In the genomic region with DNA sequence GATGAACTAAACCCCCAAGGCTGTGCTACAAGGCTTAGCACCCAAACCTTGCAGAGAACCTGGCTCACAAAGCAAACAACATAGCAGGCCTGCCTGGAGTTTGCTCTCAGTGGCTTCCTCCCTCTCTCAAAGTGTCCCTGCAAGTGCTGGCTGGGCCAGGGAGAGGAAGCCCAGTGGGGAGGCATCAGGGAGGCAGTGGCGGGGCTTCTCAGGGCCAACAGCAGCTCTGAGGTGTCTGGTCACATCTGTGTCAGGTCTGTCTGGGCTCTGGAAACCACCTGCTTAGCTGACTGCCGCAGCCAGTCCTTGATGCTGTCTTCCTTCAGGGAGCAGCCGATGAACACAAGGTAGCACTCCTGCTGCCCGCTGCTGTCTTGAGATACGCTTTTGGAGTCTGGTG, we compare ENCODE assay signal across 19 cellular contexts. TPM values are rescaled to one million over a fixed set of nuclear protein-coding genes. Genes with fewer than 3 reads are reported as not detected.
A peak's percentile ranks its signal among the peaks of the same experiment; 100 is the strongest.
DNase-seq lines count a peak whose midpoint lies in the region; ATAC-seq, FAIRE-seq and TF ChIP-seq lines count a peak whose summit lies in the region.
"Had no signal": no experiment of that assay in that cellular context is flagged by ENCODE, and none has a peak within 500 bp of the region (broad histone marks: within the 10 kb centered on the region; RNA-seq: fewer than 3 reads in every experiment).

No MANE protein-coding gene starts in this region.

- TF ChIP-seq EP300 in HepG2 (IDR thresholded peaks at IDR 0.05; ENCODE audit: low read depth in 2 of 2, low read length in 2 of 2): no peak
- no peak for TF ChIP-seq EP300 in HepG2 (CRISPR knock-in tag; IDR thresholded peaks at IDR 0.05; ENCODE audit: borderline replicate concordance)
- no peak for TF ChIP-seq EP300 in neural cell (conservative IDR thresholded peaks at IDR 0.05; ENCODE audit: poor library complexity, severe bottlenecking)

- TF ChIP-seq POLR2A in HepG2 (IDR thresholded peaks at IDR 0.05; ENCODE audit: insufficient read depth in 1 of 2, low read depth in 2 of 2, low read length in 2 of 2) (no peak), right lobe of liver (IDR thresholded peaks at IDR 0.05) (no peak)

- no TSS peak for BruUV-seq in HepG2 (replicated peaks; lab: Mats Ljungman, UMichigan)

- no peaks in the 10 kb centered on the region for H3F3A ChIP-seq in neural cell (ENCODE audit: insufficient read depth, low read length, poor library complexity, severe bottlenecking)

- H3K4me1 Mint-ChIP-seq in endothelial cell (ENCODE audit: unreplicated experiment): no peaks in the 10 kb centered on the region
- H3K4me1 Mint-ChIP-seq: CD4-positive, alpha-beta memory T cell had no signal

- CTCF ChIA-PET in HepG2 (lab: Yijun Ruan, JAX; ENCODE audit: low intra/inter-chr PET ratio, low total read pairs): no interaction called here

- H3K9me3 Mint-ChIP-seq in endothelial cell (ENCODE audit: unreplicated experiment): no peaks in the 10 kb centered on the region
- H3K9me3 Mint-ChIP-seq: CD4-positive, alpha-beta memory T cell had no signal

- H3K9me3 ChIP-seq in HepG2 (ENCODE audit: low read length) (no peaks in the 10 kb centered on the region), right lobe of liver (no peaks in the 10 kb centered on the region), neural cell (ENCODE audit: low read length) (no peaks in the 10 kb centered on the region), osteoblast (ENCODE audit: low read depth, low read length) (no peaks in the 10 kb centered on the region)

- H3K4me3 Mint-ChIP-seq in endothelial cell (ENCODE audit: unreplicated experiment): peak overlapping the region; percentile 50
- H3K4me3 Mint-ChIP-seq: CD4-positive, alpha-beta memory T cell had no signal

- H3K4me2 ChIP-seq in HepG2 (ENCODE audit: low read depth, low read length): no peak overlapping the region
- no peak overlapping the region for H3K4me2 ChIP-seq in neural cell (ENCODE audit: low read length)
- H3K4me2 ChIP-seq in osteoblast (ENCODE audit: insufficient read depth, low read length): no peak overlapping the region

- H2AFZ ChIP-seq in HepG2 (ENCODE audit: low read length) (no peak overlapping the region), neural cell (ENCODE audit: low read depth, low read length) (no peak overlapping the region), osteoblast (ENCODE audit: low read length) (no peak overlapping the region)
- H2AFZ ChIP-seq: GM23248 had no signal

- H3K36me3 Mint-ChIP-seq in endothelial cell (ENCODE audit: low read depth, unreplicated experiment): peaks cover 44% of the 10 kb centered on the region

- no peaks in the 10 kb centered on the region for H4K20me1 ChIP-seq in HepG2 (ENCODE audit: insufficient read depth, low read length)
- H4K20me1 ChIP-seq in neural cell (ENCODE audit: insufficient read depth): no peaks in the 10 kb centered on the region
- no peaks in the 10 kb centered on the region for H4K20me1 ChIP-seq in osteoblast (ENCODE audit: insufficient read depth, low read length)

- peaks cover 6% of the 10 kb centered on the region for H3K27me3 Mint-ChIP-seq in endothelial cell (ENCODE audit: unreplicated experiment)
- H3K27me3 Mint-ChIP-seq: CD4-positive, alpha-beta memory T cell had no signal

- H3K27me3 ChIP-seq in HepG2 (ENCODE audit: control insufficient read depth in 1 of 2, insufficient read depth in 2 of 2, low read length in 2 of 2): no peaks in the 10 kb centered on the region
- no peaks in the 10 kb centered on the region for H3K27me3 ChIP-seq in right lobe of liver
- no peaks in the 10 kb centered on the region for H3K27me3 ChIP-seq in neural cell (ENCODE audit: insufficient read depth, low read depth, low read length)
- no peaks in the 10 kb centered on the region for H3K27me3 ChIP-seq in osteoblast (ENCODE audit: insufficient read depth, low read length)

- 96% methylated on average over 3 of the region's 5 CpGs for WGBS in HepG2 (ENCODE audit: low lambda C conversion rate)
- no CpG with 5 or more reads among the region's 5 CpGs for WGBS in right lobe of liver (ENCODE audit: insufficient coverage, low coverage, low lambda C conversion rate, missing lambda C conversion rate)

- DNase-seq in HepG2 (ENCODE audit: low spot score): no peak
- DNase-seq in right lobe of liver: no peak
- DNase-seq in endothelial cell (ENCODE audit: low spot score): no peak
- DNase-seq in osteoblast (ENCODE audit: insufficient read length, low spot score, missing footprints): peak; percentile 30
- no peak for DNase-seq in activated CD4-positive, CD25-positive, alpha-beta regulatory T cell (lab: John Stamatoyannopoulos, UW)
- no peak for DNase-seq in NCI-H1092 (lab: John Stamatoyannopoulos, UW)
- no peak for DNase-seq in OCI-M1 (lab: John Stamatoyannopoulos, UW)
- DNase-seq: C1 segment of cervical spinal cord; Calu3; CD4-positive, alpha-beta memory T cell; COR-L47; DMS53; DMS79 treated with DMSO at 0.1 percent for 48 hours; GM23248; H7; HCEC 1CT had no signal

- FAIRE-seq in HepG2 (lab: Jason Lieb, UNC): no peak
- FAIRE-seq: GM12892, H1 had no signal

- TF ChIP-seq CTCF in HepG2 (CRISPR knock-in tag; IDR thresholded peaks at IDR 0.05): no peak
- no peak for TF ChIP-seq CTCF in right lobe of liver (IDR thresholded peaks at IDR 0.05)
- TF ChIP-seq CTCF in endothelial cell (IDR thresholded peaks at IDR 0.05; ENCODE audit: unreplicated experiment): no peak
- TF ChIP-seq CTCF in neural cell (IDR thresholded peaks at IDR 0.05; ENCODE audit: poor library complexity, severe bottlenecking): no peak
- no peak for TF ChIP-seq CTCF in osteoblast (IDR thresholded peaks at IDR 0.05; ENCODE audit: extremely low read depth, low read depth, low read length)

- TF ChIP-seq RAD21 in HepG2 (CRISPR knock-in tag; IDR thresholded peaks at IDR 0.05) (no peak), neural cell (conservative IDR thresholded peaks at IDR 0.05) (no peak)

- POLR2A ChIA-PET in HepG2 (lab: Yijun Ruan, JAX): no interaction called here

- intact Hi-C loops in HepG2 (cut with micrococcal nuclease; ENCODE audit: unreplicated experiment): no loop called here
- intact Hi-C loops in right lobe of liver (cut with DNase I): no loop called here

- no peak overlapping the region for H3K4me3 ChIP-seq in HepG2 (replicated peaks in 1 of 3; ENCODE audit: insufficient read depth in 1 of 3, low read depth in 2 of 3, low read length in 3 of 3)
- no peak overlapping the region for H3K4me3 ChIP-seq in right lobe of liver
- no peak overlapping the region for H3K4me3 ChIP-seq in neural cell (ENCODE audit: low read length)
- H3K4me3 ChIP-seq in osteoblast (ENCODE audit: insufficient read depth, low read length): no peak overlapping the region
- H3K4me3 ChIP-seq: GM23248 had no signal

- H3K36me3 ChIP-seq in HepG2 (replicated peaks in 1 of 2; ENCODE audit: control insufficient read depth in 1 of 2, insufficient read depth in 2 of 2, low read length in 2 of 2) (peaks cover 12 to 35% of the 10 kb centered on the region in 2 experiments), right lobe of liver (peaks cover 0 to 16% (median 0%) of the 10 kb centered on the region in 4 donors), neural cell (ENCODE audit: insufficient read depth, low read length) (peaks cover 6% of the 10 kb centered on the region), osteoblast (ENCODE audit: insufficient read depth, low read length) (peaks cover 49% of the 10 kb centered on the region)

- in situ Hi-C loops in HepG2 (cut with HindIII; ENCODE audit: extremely low pct_ligation_motif_present, low pct_unique_long_range_greater_than_20kb): no loop called here

- no peak overlapping the region for H3K27ac Mint-ChIP-seq in endothelial cell (ENCODE audit: unreplicated experiment)

- no peaks in the 10 kb centered on the region for H3K9me2 ChIP-seq in neural cell (ENCODE audit: insufficient read depth, low read length)

- ATAC-seq in HepG2: peak; percentile 10; the same call in 1 of the 3 replicates
- no peak for ATAC-seq in right lobe of liver

- H3K27ac ChIP-seq in HepG2 (ENCODE audit: extremely low read length, insufficient read depth, low read length) (no peak overlapping the region), right lobe of liver (no peak overlapping the region), neural cell (ENCODE audit: low read length) (no peak overlapping the region), osteoblast (ENCODE audit: low read depth, low read length) (no peak overlapping the region)
- H3K27ac ChIP-seq: GM23248 had no signal

- H3K79me2 ChIP-seq in HepG2 (ENCODE audit: insufficient read depth, low read length) (no peaks in the 10 kb centered on the region), neural cell (replicated peaks; ENCODE audit: insufficient read depth, low read length) (no peaks in the 10 kb centered on the region), osteoblast (ENCODE audit: insufficient read depth, low read length) (no peaks in the 10 kb centered on the region)

- H3K9ac ChIP-seq in HepG2 (ENCODE audit: insufficient read depth, low read depth, low read length) (no peak overlapping the region), neural cell (ENCODE audit: low read length) (no peak overlapping the region)
- H3K9ac ChIP-seq: GM23248 had no signal

- H3K4me1 ChIP-seq in HepG2 (ENCODE audit: insufficient read depth, low read length) (no peaks in the 10 kb centered on the region), right lobe of liver (no peaks in the 10 kb centered on the region), osteoblast (ENCODE audit: insufficient read depth, low read length) (no peaks in the 10 kb centered on the region)

RNA-seq across cellular contexts. Expression of gene SLC4A11, which starts 16.7 kb away (rescaled TPM):
- total RNA-seq in HepG2 (2016; rRNA removed; fragmentation: Illumina TruSeq; extraction: Trizol): 1.1 and 3.9 TPM in 2 replicates
- 0.30 and 1.1 TPM in 2 replicates for total RNA-seq in HepG2 (2016; cell fraction: cytosol; rRNA removed; fragmentation: Illumina TruSeq; extraction: Trizol; ENCODE audit: low read depth)
- 0.82 and 4.9 TPM in 2 replicates for total RNA-seq in HepG2 (2016; cell fraction: insoluble cytoplasmic fraction; rRNA removed; fragmentation: Illumina TruSeq; extraction: Trizol)
- 1.4 and 1.8 TPM in 2 replicates for total RNA-seq in HepG2 (2016; cell fraction: membrane; rRNA removed; fragmentation: Illumina TruSeq; extraction: Trizol)
- total RNA-seq in HepG2 (2016; cell fraction: nucleus; rRNA removed; fragmentation: Illumina TruSeq; extraction: Trizol): 5.0 and 8.1 TPM in 2 replicates
- polyA plus RNA-seq in HepG2 (2011; rRNA removed): 24.7 and 27.0 TPM in 2 replicates
- polyA plus RNA-seq in HepG2 (2011; cell fraction: cytosol; rRNA removed): 6.2 and 8.6 TPM in 2 replicates
- polyA plus RNA-seq in HepG2 (2011; cell fraction: nucleus; rRNA removed): 212 and 304 TPM in 2 replicates
- polyA plus RNA-seq in HepG2 (2012): 9.7 and 13.8 TPM in 2 replicates
- polyA plus RNA-seq in HepG2 (2016; cell fraction: cytosol; fragmentation: Illumina TruSeq; extraction: Trizol; ENCODE audit: low read depth): 0.50 and 0.84 TPM in 2 replicates
- 1.1 and 1.8 TPM in 2 replicates for polyA plus RNA-seq in HepG2 (2016; cell fraction: insoluble cytoplasmic fraction; fragmentation: Illumina TruSeq; extraction: Trizol; ENCODE audit: low read depth)
- polyA plus RNA-seq in HepG2 (2016; cell fraction: membrane; fragmentation: Illumina TruSeq; extraction: Trizol; ENCODE audit: low read depth): 0.65 and 0.70 TPM in 2 replicates
- polyA plus RNA-seq in HepG2 (2016; cell fraction: nucleus; fragmentation: Illumina TruSeq; extraction: Trizol; ENCODE audit: insufficient read depth, low read depth): 16.5 and 18.2 TPM in 2 replicates
- 1.9 and 33.5 TPM in 2 replicates for polyA minus RNA-seq in HepG2 (2011; rRNA and poly(A)+ RNA removed; ENCODE audit: low replicate concordance)
- polyA minus RNA-seq in HepG2 (2011; cell fraction: cytosol; rRNA and poly(A)+ RNA removed): 10.2 and 17.1 TPM in 2 replicates
- polyA minus RNA-seq in HepG2 (2011; cell fraction: nucleus; rRNA and poly(A)+ RNA removed): 44.0 and 47.5 TPM in 2 replicates
- under 1 TPM in 5 of 6 experiments, not detected in 1; 0.11 to 0.40 (median 0.18) TPM for total RNA-seq in right lobe of liver
- 30.6 TPM for total RNA-seq in endothelial cell (ENCODE audit: unreplicated experiment)
- 0.19 TPM in 1 of 2 replicates, not detected in the other for polyA plus RNA-seq in neural cell
- 0.24 TPM in 1 of 2 replicates, not detected in the other for polyA minus RNA-seq in neural cell
- under 0.01 TPM in 2 replicates for total RNA-seq in osteoblast

RNA-seq across cellular contexts. Expression of gene ITPA, which starts 46.4 kb away (rescaled TPM):
- 101 and 103 TPM in 2 replicates for total RNA-seq in HepG2 (2016; rRNA removed; fragmentation: Illumina TruSeq; extraction: Trizol)
- total RNA-seq in HepG2 (2016; cell fraction: cytosol; rRNA removed; fragmentation: Illumina TruSeq; extraction: Trizol; ENCODE audit: low read depth): 30.5 and 31.5 TPM in 2 replicates
- total RNA-seq in HepG2 (2016; cell fraction: insoluble cytoplasmic fraction; rRNA removed; fragmentation: Illumina TruSeq; extraction: Trizol): 108 TPM in 2 replicates
- 45.6 and 53.1 TPM in 2 replicates for total RNA-seq in HepG2 (2016; cell fraction: membrane; rRNA removed; fragmentation: Illumina TruSeq; extraction: Trizol)
- total RNA-seq in HepG2 (2016; cell fraction: nucleus; rRNA removed; fragmentation: Illumina TruSeq; extraction: Trizol): 51.5 and 65.6 TPM in 2 replicates
- polyA plus RNA-seq in HepG2 (2011; rRNA removed): 60.1 and 73.4 TPM in 2 replicates
- 53.2 and 73.4 TPM in 2 replicates for polyA plus RNA-seq in HepG2 (2011; cell fraction: cytosol; rRNA removed)
- 110 and 129 TPM in 2 replicates for polyA plus RNA-seq in HepG2 (2011; cell fraction: nucleus; rRNA removed)
- polyA plus RNA-seq in HepG2 (2012): 55.6 and 63.4 TPM in 2 replicates
- 27.3 and 27.6 TPM in 2 replicates for polyA plus RNA-seq in HepG2 (2016; cell fraction: cytosol; fragmentation: Illumina TruSeq; extraction: Trizol; ENCODE audit: low read depth)
- 106 and 109 TPM in 2 replicates for polyA plus RNA-seq in HepG2 (2016; cell fraction: insoluble cytoplasmic fraction; fragmentation: Illumina TruSeq; extraction: Trizol; ENCODE audit: low read depth)
- 28.9 and 33.4 TPM in 2 replicates for polyA plus RNA-seq in HepG2 (2016; cell fraction: membrane; fragmentation: Illumina TruSeq; extraction: Trizol; ENCODE audit: low read depth)
- polyA plus RNA-seq in HepG2 (2016; cell fraction: nucleus; fragmentation: Illumina TruSeq; extraction: Trizol; ENCODE audit: insufficient read depth, low read depth): 144 and 151 TPM in 2 replicates
- polyA minus RNA-seq in HepG2 (2011; rRNA and poly(A)+ RNA removed; ENCODE audit: low replicate concordance): 24.1 and 25.5 TPM in 2 replicates
- polyA minus RNA-seq in HepG2 (2011; cell fraction: cytosol; rRNA and poly(A)+ RNA removed): 15.4 and 25.9 TPM in 2 replicates
- polyA minus RNA-seq in HepG2 (2011; cell fraction: nucleus; rRNA and poly(A)+ RNA removed): 23.0 and 28.2 TPM in 2 replicates
- total RNA-seq in right lobe of liver: 10 to 100 TPM; 17.5 to 38.8 (median 26.7) TPM
- 45.9 TPM for total RNA-seq in endothelial cell (ENCODE audit: unreplicated experiment)
- polyA plus RNA-seq in neural cell: 87.1 and 89.5 TPM in 2 replicates
- 26.3 and 27.3 TPM in 2 replicates for polyA minus RNA-seq in neural cell
- 29.8 and 34.0 TPM in 2 replicates for total RNA-seq in osteoblast

RNA-seq across cellular contexts. Expression of gene DDRGK1, which starts 51.2 kb away (rescaled TPM):
- total RNA-seq in HepG2 (2016; rRNA removed; fragmentation: Illumina TruSeq; extraction: Trizol) (75.4 and 149 TPM in 2 replicates), right lobe of liver (10 to 100 TPM; 55.0 to 76.1 (median 60.1) TPM), endothelial cell (ENCODE audit: unreplicated experiment) (45.3 TPM), osteoblast (25.9 and 26.8 TPM in 2 replicates)
- 59.4 and 65.6 TPM in 2 replicates for total RNA-seq in HepG2 (2016; cell fraction: cytosol; rRNA removed; fragmentation: Illumina TruSeq; extraction: Trizol; ENCODE audit: low read depth)
- 69.3 and 161 TPM in 2 replicates for total RNA-seq in HepG2 (2016; cell fraction: insoluble cytoplasmic fraction; rRNA removed; fragmentation: Illumina TruSeq; extraction: Trizol)
- total RNA-seq in HepG2 (2016; cell fraction: membrane; rRNA removed; fragmentation: Illumina TruSeq; extraction: Trizol): 57.6 and 58.7 TPM in 2 replicates
- total RNA-seq in HepG2 (2016; cell fraction: nucleus; rRNA removed; fragmentation: Illumina TruSeq; extraction: Trizol): 105 and 136 TPM in 2 replicates
- polyA plus RNA-seq in HepG2 (2011; rRNA removed) (96.7 and 116 TPM in 2 replicates), neural cell (67.6 and 77.8 TPM in 2 replicates)
- polyA plus RNA-seq in HepG2 (2011; cell fraction: cytosol; rRNA removed): 133 and 142 TPM in 2 replicates
- polyA plus RNA-seq in HepG2 (2011; cell fraction: nucleus; rRNA removed): 122 and 134 TPM in 2 replicates
- polyA plus RNA-seq in HepG2 (2012): 104 and 147 TPM in 2 replicates
- polyA plus RNA-seq in HepG2 (2016; cell fraction: cytosol; fragmentation: Illumina TruSeq; extraction: Trizol; ENCODE audit: low read depth): 51.1 and 51.9 TPM in 2 replicates
- 80.6 and 85.9 TPM in 2 replicates for polyA plus RNA-seq in HepG2 (2016; cell fraction: insoluble cytoplasmic fraction; fragmentation: Illumina TruSeq; extraction: Trizol; ENCODE audit: low read depth)
- 52.8 and 53.4 TPM in 2 replicates for polyA plus RNA-seq in HepG2 (2016; cell fraction: membrane; fragmentation: Illumina TruSeq; extraction: Trizol; ENCODE audit: low read depth)
- polyA plus RNA-seq in HepG2 (2016; cell fraction: nucleus; fragmentation: Illumina TruSeq; extraction: Trizol; ENCODE audit: insufficient read depth, low read depth): 240 and 250 TPM in 2 replicates
- 19.0 and 51.1 TPM in 2 replicates for polyA minus RNA-seq in HepG2 (2011; rRNA and poly(A)+ RNA removed; ENCODE audit: low replicate concordance)
- 40.1 and 44.2 TPM in 2 replicates for polyA minus RNA-seq in HepG2 (2011; cell fraction: cytosol; rRNA and poly(A)+ RNA removed)
- polyA minus RNA-seq in HepG2 (2011; cell fraction: nucleus; rRNA and poly(A)+ RNA removed): 48.9 and 52.6 TPM in 2 replicates
- polyA minus RNA-seq in neural cell: 43.8 and 44.9 TPM in 2 replicates
